In the genomic region with DNA sequence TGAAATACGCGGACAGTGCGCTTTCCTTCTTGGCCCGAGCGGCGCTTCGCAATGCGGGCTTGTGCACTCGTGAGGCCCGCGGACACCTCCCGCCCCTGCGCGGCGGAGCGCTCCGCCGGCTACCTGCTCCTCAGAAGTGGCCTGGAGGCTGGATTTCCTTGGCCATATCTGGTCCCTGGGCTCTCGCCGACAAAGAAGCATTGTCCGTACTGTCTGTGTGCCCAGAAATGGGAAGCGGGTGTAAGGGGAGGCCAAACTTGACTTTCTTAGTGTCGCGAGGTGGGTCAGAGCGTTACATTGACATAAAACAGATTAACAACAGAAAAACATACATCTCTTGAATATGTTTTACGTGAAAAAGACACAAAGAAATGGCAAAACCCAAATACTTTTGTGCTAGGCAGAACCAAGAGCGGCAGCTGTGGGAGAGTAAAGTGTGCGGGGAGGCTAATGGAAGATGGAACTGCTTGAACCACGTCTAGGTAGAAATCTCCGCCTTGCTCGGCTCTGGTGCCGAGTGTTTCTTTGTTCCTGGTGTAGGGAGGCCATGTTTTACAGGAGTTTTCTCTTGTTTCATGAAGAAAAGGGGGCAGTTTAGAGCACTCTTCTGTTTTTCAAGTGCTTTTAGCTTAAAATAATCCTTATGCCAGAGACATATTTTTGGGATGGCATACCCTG, we compare ENCODE assay signal across 8 cellular contexts. TPM values are rescaled to one million over a fixed set of nuclear protein-coding genes. Genes with fewer than 3 reads are reported as not detected.
DNase-seq lines count a peak whose midpoint lies in the region; TF ChIP-seq lines count a peak whose summit lies in the region.

No MANE protein-coding gene starts in this region.

- H3K4me1 ChIP-seq in HAP-1, result peaks cover 6% of the 10 kb centered on the region
- H3K4me1 ChIP-seq in parathyroid adenoma, result peaks cover 10% of the 10 kb centered on the region

- peaks cover 24% of the 10 kb centered on the region for H3K79me2 ChIP-seq in parathyroid adenoma

- H3K36me3 ChIP-seq in HAP-1 (replicated peaks), result peaks cover 5% of the 10 kb centered on the region
- H3K36me3 ChIP-seq in MG63, result peaks cover 15% of the 10 kb centered on the region
- no peaks in the 10 kb centered on the region for H3K36me3 ChIP-seq in parathyroid adenoma (ENCODE audit: control insufficient read depth, insufficient read depth, low read length)

- H3K9ac ChIP-seq in parathyroid adenoma, result peak overlapping the region; percentile 99

- H2AFZ ChIP-seq in parathyroid adenoma, result peak overlapping the region; percentile 100

- H3K27ac ChIP-seq in parathyroid adenoma, result peak overlapping the region; percentile 99

- H3K4me3 ChIP-seq in GM12864 (ENCODE audit: low read depth, low read length) (peak overlapping the region; percentile 90), HAP-1 (peak overlapping the region; percentile 99), MG63 (peak overlapping the region; percentile 92), fibroblast of villous mesenchyme (ENCODE audit: low read depth, low read length) (peak overlapping the region; percentile 79), parathyroid adenoma (ENCODE audit: low read depth, low read length) (peak overlapping the region; percentile 93)

- DNase-seq in GM12864 (ENCODE audit: low read depth) (no peak), HAP-1 (ENCODE audit: low spot score in 2 of 2) (peak in 1 of 2 experiments; percentile 34), MG63 (no peak), fibroblast of villous mesenchyme (ENCODE audit: low read depth) (no peak), NCI-H128 (lab: John Stamatoyannopoulos, UW; ENCODE audit: unreplicated experiment) (no peak)
- peak; percentile 17 to 27 for DNase-seq in activated CD4-positive, alpha-beta T cell treated with anti-CD3 and anti-CD28 coated beads, Interleukin-2, amount 50 U/mL, for 48 hours
- DNase-seq in NK-92 treated with Interleukin-12 subunit alpha and Interleukin-12 subunit beta, amount 100 ng/mL, for 24 hours (lab: John Stamatoyannopoulos, UW), result no peak

- H3K27me3 ChIP-seq in HAP-1 (ENCODE audit: low read depth) (no peaks in the 10 kb centered on the region), MG63 (no peaks in the 10 kb centered on the region), parathyroid adenoma (ENCODE audit: control insufficient read depth, insufficient read depth, low read length) (no peaks in the 10 kb centered on the region)

- in situ Hi-C loops in HAP-1 (cut with MboI; ENCODE audit: low sequenced_read_pairs), result loop anchor here (10.0 kb wide), 1 partner anchor 738 kb away; a partner anchor contains a TSS

- H3K4me2 ChIP-seq in parathyroid adenoma (ENCODE audit: low read length), result peak overlapping the region; percentile 96

- H3K9me3 ChIP-seq in HAP-1 (no peaks in the 10 kb centered on the region), MG63 (no peaks in the 10 kb centered on the region), parathyroid adenoma (ENCODE audit: control insufficient read depth, low read length) (no peaks in the 10 kb centered on the region)

- TF ChIP-seq CTCF in GM12864 (IDR thresholded peaks at IDR 0.05; ENCODE audit: low read depth, low read length, missing control alignments) (no peak), fibroblast of villous mesenchyme (IDR thresholded peaks at IDR 0.05; ENCODE audit: insufficient read depth, low read depth, low read length) (no peak), parathyroid adenoma (IDR thresholded peaks at IDR 0.05) (no peak)

RNA-seq across cellular contexts. Expression of a gene that starts 1.5 kb away (rescaled TPM):
- 13.8 and 25.6 TPM in 2 replicates for total RNA-seq in MG63 (2014; rRNA removed; shearing (Covaris generic); ENCODE audit: low replicate concordance)
- 13.8 and 20.9 TPM in 2 replicates for total RNA-seq in fibroblast of villous mesenchyme

Comparison
In these comparisons a context has a peak if more than half of its experiments do, and no peak if none do; other contexts are left out.
1. DNase-seq: peak in activated CD4-positive, alpha-beta T cell treated with anti-CD3 and anti-CD28 coated beads, Interleukin-2, amount 50 U/mL, for 48 hours (2 of 2); none in GM12864 (single experiment), MG63 (single experiment), fibroblast of villous mesenchyme (single experiment), NK-92 treated with Interleukin-12 subunit alpha and Interleukin-12 subunit beta, amount 100 ng/mL, for 24 hours (single experiment) and NCI-H128 (single experiment).
2. Peak in every context shown above with its lines, with median percentiles within 50 percentile points of each other: H3K4me3 ChIP-seq.